In genomic region chr20:3797592-3798404, GRCh38 we compare ENCODE assay signal across 2 cellular contexts.
TF ChIP-seq lines count a peak whose summit lies in the region.

No MANE protein-coding gene starts in this region.

TF ChIP-seq in A549, 52 proteins besides CTCF, POLR2A, EP300 and RAD21 (continued from another document):
- TF ChIP-seq MAFK (IDR thresholded peaks at IDR 0.05; ENCODE audit: partially characterized antibody) (peak; percentile 85), JUN (IDR thresholded peaks at IDR 0.05) (no peak), ZFP36 (IDR thresholded peaks at IDR 0.05; ENCODE audit: borderline replicate concordance, partially characterized antibody) (no peak)

TF ChIP-seq in GM23338, 12 proteins besides CTCF, POLR2A, EP300 and RAD21 (continued from another document):
- TF ChIP-seq ZNF462 (CRISPR knock-in tag; IDR thresholded peaks at IDR 0.05) (no peak), ZNF114 (CRISPR knock-in tag; IDR thresholded peaks at IDR 0.05) (no peak), CREB1 (CRISPR knock-in tag; IDR thresholded peaks at IDR 0.05; ENCODE audit: low read depth) (no peak), STAT1 (IDR thresholded peaks at IDR 0.05; ENCODE audit: unreplicated experiment) (no peak), REST (IDR thresholded peaks at IDR 0.05; ENCODE audit: unreplicated experiment) (no peak), EZH2phosphoT487 (IDR thresholded peaks at IDR 0.05; ENCODE audit: unreplicated experiment) (no peak), EZH2 (IDR thresholded peaks at IDR 0.05; ENCODE audit: low read depth, unreplicated experiment) (no peak), POLR2AphosphoS5 (IDR thresholded peaks at IDR 0.05; ENCODE audit: low read depth) (no peak), JUNB (IDR thresholded peaks at IDR 0.05; ENCODE audit: unreplicated experiment) (no peak), ETS1 (IDR thresholded peaks at IDR 0.05) (no peak), NANOG (IDR thresholded peaks at IDR 0.05; ENCODE audit: borderline replicate concordance) (no peak)
